Comparison of ENCODE assay signal across 8 cellular contexts in genomic region chr4:2482693-2483092, GRCh38. TPM values are rescaled to one million over a fixed set of nuclear protein-coding genes. Genes with fewer than 3 reads are reported as not detected.
DNase-seq lines count a peak whose midpoint lies in the region; TF ChIP-seq lines count a peak whose summit lies in the region.

No MANE protein-coding gene starts in this region.

- H3K27ac ChIP-seq in coronary artery: peak overlapping the region; percentile 27 to 52

- H3K36me3 Mint-ChIP-seq in activated naive CD4-positive, alpha-beta T cell treated with anti-CD3 and anti-CD28 coated beads, Interleukin-2, amount 10 ng/mL, durations not matched to agents 7 days and 5 days: peaks cover 23% of the 10 kb centered on the region
- no peaks in the 10 kb centered on the region for H3K36me3 Mint-ChIP-seq in IgD-negative memory B cell

- H3K4me1 Mint-ChIP-seq in activated naive CD4-positive, alpha-beta T cell treated with anti-CD3 and anti-CD28 coated beads, Interleukin-2, amount 10 ng/mL, durations not matched to agents 7 days and 5 days: peaks cover 88% of the 10 kb centered on the region
- H3K4me1 Mint-ChIP-seq in IgD-negative memory B cell: peaks cover 66 to 82% (median 75%) of the 10 kb centered on the region in 3 donors

- H3K27me3 Mint-ChIP-seq in activated naive CD4-positive, alpha-beta T cell treated with anti-CD3 and anti-CD28 coated beads, Interleukin-2, amount 10 ng/mL, durations not matched to agents 7 days and 5 days: no peaks in the 10 kb centered on the region
- no peaks in the 10 kb centered on the region for H3K27me3 Mint-ChIP-seq in IgD-negative memory B cell

- H3K4me3 Mint-ChIP-seq in activated naive CD4-positive, alpha-beta T cell treated with anti-CD3 and anti-CD28 coated beads, Interleukin-2, amount 10 ng/mL, durations not matched to agents 7 days and 5 days: peak overlapping the region; percentile 32
- peak overlapping the region; percentile 60 to 89 (median 80) for H3K4me3 Mint-ChIP-seq in IgD-negative memory B cell

- H3K9me3 Mint-ChIP-seq in activated naive CD4-positive, alpha-beta T cell treated with anti-CD3 and anti-CD28 coated beads, Interleukin-2, amount 10 ng/mL, durations not matched to agents 7 days and 5 days: no peaks in the 10 kb centered on the region
- no peaks in the 10 kb centered on the region for H3K9me3 Mint-ChIP-seq in IgD-negative memory B cell

- H3K4me3 ChIP-seq in coronary artery: peak overlapping the region; percentile 6

- DNase-seq in activated naive CD4-positive, alpha-beta T cell treated with anti-CD3 and anti-CD28 coated beads, Interleukin-2, amount 10 ng/mL, durations not matched to agents 7 days and 5 days: peak; percentile 29
- DNase-seq in activated naive CD4-positive, alpha-beta T cell treated with anti-CD3 and anti-CD28 coated beads, Interleukin-2, amount 50 U/mL, for 16 hours: no peak
- DNase-seq in coronary artery (ENCODE audit: low spot score): no peak
- peak; percentile 64 for DNase-seq in mucosa of gallbladder (ENCODE audit: low spot score)
- no peak for DNase-seq in NCI-H524 treated with DMSO at 0.1 percent for 48 hours (lab: John Stamatoyannopoulos, UW)
- DNase-seq in stimulated activated CD8-positive, alpha-beta memory T cell treated with anti-CD3 and anti-CD28 coated beads, Interleukin-4, amount 100 ng/mL, for 48 hours: no peak
- DNase-seq in NCI-H1048 (lab: John Stamatoyannopoulos, UW): no peak

- no peak for TF ChIP-seq CTCF in coronary artery (IDR thresholded peaks at IDR 0.05)

- peak overlapping the region; percentile 85 for H3K27ac Mint-ChIP-seq in activated naive CD4-positive, alpha-beta T cell treated with anti-CD3 and anti-CD28 coated beads, Interleukin-2, amount 10 ng/mL, durations not matched to agents 7 days and 5 days
- peak overlapping the region; percentile 82 to 92 (median 87) for H3K27ac Mint-ChIP-seq in IgD-negative memory B cell

- CTCF ChIA-PET in activated naive CD4-positive, alpha-beta T cell treated with anti-CD3 and anti-CD28 coated beads, Interleukin-2, amount 10 ng/mL, durations not matched to agents 7 days and 5 days (lab: Charles Lee): no interaction called here

RNA-seq across cellular contexts. Expression of gene RNF4, which starts 13.8 kb away (rescaled TPM):
- polyA plus RNA-seq in IgD-negative memory B cell: 94.0 TPM
- total RNA-seq in mucosa of gallbladder: 52.3 TPM

RNA-seq across cellular contexts. Expression of gene FAM193A, which starts 53.8 kb away (rescaled TPM):
- polyA plus RNA-seq in IgD-negative memory B cell: 6.3 TPM
- total RNA-seq in mucosa of gallbladder: 31.4 TPM

Comparison
In these comparisons a context has a peak if more than half of its experiments do, and no peak if none do; other contexts are left out.
1. DNase-seq: peak in activated naive CD4-positive, alpha-beta T cell treated with anti-CD3 and anti-CD28 coated beads, Interleukin-2, amount 10 ng/mL, durations not matched to agents 7 days and 5 days (single experiment) and mucosa of gallbladder (single experiment); none in activated naive CD4-positive, alpha-beta T cell treated with anti-CD3 and anti-CD28 coated beads, Interleukin-2, amount 50 U/mL, for 16 hours (single experiment), coronary artery (single experiment), NCI-H524 treated with DMSO at 0.1 percent for 48 hours (single experiment), stimulated activated CD8-positive, alpha-beta memory T cell treated with anti-CD3 and anti-CD28 coated beads, Interleukin-4, amount 100 ng/mL, for 48 hours (single experiment) and NCI-H1048 (single experiment).